8 cellular contexts compared by ENCODE assay signal in genomic region chr14:61761959-61762786, GRCh38. TPM values are rescaled to one million over a fixed set of nuclear protein-coding genes. Genes with fewer than 3 reads are reported as not detected.
DNase-seq lines count a peak whose midpoint lies in the region; ATAC-seq, FAIRE-seq and TF ChIP-seq lines count a peak whose summit lies in the region.

A gene with protein sequence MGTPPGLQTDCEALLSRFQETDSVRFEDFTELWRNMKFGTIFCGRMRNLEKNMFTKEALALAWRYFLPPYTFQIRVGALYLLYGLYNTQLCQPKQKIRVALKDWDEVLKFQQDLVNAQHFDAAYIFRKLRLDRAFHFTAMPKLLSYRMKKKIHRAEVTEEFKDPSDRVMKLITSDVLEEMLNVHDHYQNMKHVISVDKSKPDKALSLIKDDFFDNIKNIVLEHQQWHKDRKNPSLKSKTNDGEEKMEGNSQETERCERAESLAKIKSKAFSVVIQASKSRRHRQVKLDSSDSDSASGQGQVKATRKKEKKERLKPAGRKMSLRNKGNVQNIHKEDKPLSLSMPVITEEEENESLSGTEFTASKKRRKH (plus strand): TSS chr14:61762420. CDS start chr14:61762461, 41 bp downstream.

- CTCF ChIA-PET in activated CD4-positive, alpha-beta T cell treated with anti-CD3 and anti-CD28 coated beads for 36 hours (lab: Charles Lee), result interaction anchor here (0.5 to 2.0 kb wide), 11 partner anchors 9 to 1393 kb away, joined by 3 to 11 read pairs (median 3); no protein-coding TSS in a partner anchor

- peak within 1 kb of the TSS; percentile 79 to 98 for H3K27ac ChIP-seq in kidney (ENCODE audit: low read depth in 2 of 2, low read length in 2 of 2)

- H3K36me3 Mint-ChIP-seq in activated CD4-positive, alpha-beta T cell treated with anti-CD3 and anti-CD28 coated beads for 36 hours (ENCODE audit: low read depth), result peaks cover 7% of the 10 kb centered on the region

- H3K9ac ChIP-seq in kidney (ENCODE audit: low read length in 2 of 2), result peak within 1 kb of the TSS; percentile 93 to 97

- H3K9me3 Mint-ChIP-seq in activated CD4-positive, alpha-beta T cell treated with anti-CD3 and anti-CD28 coated beads for 36 hours (ENCODE audit: low read depth), result no peaks in the 10 kb centered on the region

- H3K4me1 ChIP-seq in BE2C (peaks cover 17% of the 10 kb centered on the region), kidney (ENCODE audit: control insufficient read depth in 1 of 2, insufficient read depth in 1 of 2, low read depth in 1 of 2, low read length in 2 of 2) (peaks cover 0 to 4% of the 10 kb centered on the region in 2 donors)

- H3K4me3 Mint-ChIP-seq in activated CD4-positive, alpha-beta T cell treated with anti-CD3 and anti-CD28 coated beads for 36 hours, result peak within 1 kb of the TSS; percentile 95

- DNase-seq in BE2C (peak; percentile 99), GM19239 (ENCODE audit: insufficient read length, low spot score) (peak; percentile 87), NCI-H510A treated with DMSO at 0.1 percent for 48 hours (lab: John Stamatoyannopoulos, UW) (peak; percentile 98), choroid plexus epithelial cell (ENCODE audit: low read depth) (peak; percentile 99), kidney (peak; percentile 99)
- DNase-seq in activated CD4-positive, alpha-beta T cell treated with anti-CD3 and anti-CD28 coated beads for 36 hours, result peak; percentile 98
- DNase-seq in stimulated activated CD4-positive, alpha-beta T cell treated with anti-CD3 and anti-CD28 coated beads, Interleukin-15, amount 100 ng/mL, for 1 hour (ENCODE audit: low read depth in 1 of 2, low spot score in 1 of 2), result peak; percentile 92

- FAIRE-seq in GM19239 (lab: Jason Lieb, UNC) (peak; percentile 99), kidney (lab: Jason Lieb, UNC) (peak; percentile 82)

- intact Hi-C loops in activated CD4-positive, alpha-beta T cell treated with anti-CD3 and anti-CD28 coated beads for 36 hours (cut with DNase I, micrococcal nuclease), result loop anchor here (1.0 to 5.0 kb wide), 6 partner anchors 11 to 1670 kb away; partner anchors contain the start of genes HIF1A (in 1 of the 2) and PCNX4 (in 1 of the 2)
- intact Hi-C loops in kidney (cut with DNase I), result no loop called here

- H3K27me3 ChIP-seq in BE2C, result no peaks in the 10 kb centered on the region

- no peaks in the 10 kb centered on the region for H3K9me3 ChIP-seq in BE2C
- no peaks in the 10 kb centered on the region for H3K9me3 ChIP-seq in kidney (ENCODE audit: control insufficient read depth in 1 of 2, low read length in 2 of 2)

- peaks cover 35% of the 10 kb centered on the region for H3K4me1 Mint-ChIP-seq in activated CD4-positive, alpha-beta T cell treated with anti-CD3 and anti-CD28 coated beads for 36 hours

- H3K27me3 Mint-ChIP-seq in activated CD4-positive, alpha-beta T cell treated with anti-CD3 and anti-CD28 coated beads for 36 hours, result no peaks in the 10 kb centered on the region

- H3K36me3 ChIP-seq in BE2C (no peaks in the 10 kb centered on the region; the same call in 1 of the 2 replicates), kidney (ENCODE audit: control insufficient read depth in 1 of 2, insufficient read depth in 2 of 2, low read length in 2 of 2) (no peaks in the 10 kb centered on the region)

- POLR2A ChIA-PET in activated CD4-positive, alpha-beta T cell treated with anti-CD3 and anti-CD28 coated beads for 36 hours (lab: Charles Lee), result interaction anchor here (0.7 to 1.5 kb wide), 6 partner anchors 9 to 285 kb away, joined by 3 to 9 read pairs (median 4); partner anchors contain the start of gene HIF1A

- H3K4me3 ChIP-seq in BE2C (ENCODE audit: low read depth, low read length) (peak within 1 kb of the TSS; percentile 89), choroid plexus epithelial cell (ENCODE audit: low read depth, low read length) (peak within 1 kb of the TSS; percentile 92), kidney (ENCODE audit: low read length in 2 of 2) (peak within 1 kb of the TSS; percentile 96 to 100)

- H3K27ac Mint-ChIP-seq in activated CD4-positive, alpha-beta T cell treated with anti-CD3 and anti-CD28 coated beads for 36 hours, result peak within 1 kb of the TSS; percentile 96

- TF ChIP-seq CTCF in BE2C (IDR thresholded peaks at IDR 0.05; ENCODE audit: low read depth, low read length) (no peak), choroid plexus epithelial cell (conservative IDR thresholded peaks at IDR 0.05; ENCODE audit: low read depth, low read length) (no peak), kidney (IDR thresholded peaks at IDR 0.05; ENCODE audit: borderline replicate concordance, extremely low read depth, insufficient read depth) (no peak)

- peak; percentile 99 for ATAC-seq in HG03442 (IDR thresholded peaks at IDR 0.05; ENCODE audit: unreplicated experiment)
- ATAC-seq in activated CD4-positive, alpha-beta T cell treated with anti-CD3 and anti-CD28 coated beads for 36 hours, result peak; percentile 98

RNA-seq across cellular contexts. Expression of the gene that starts here (rescaled TPM):
- polyA plus RNA-seq in BE2C (2012; ENCODE audit: insufficient read depth, insufficient read length, low read depth), result 13.5 TPM
- total RNA-seq in activated CD4-positive, alpha-beta T cell treated with anti-CD3 and anti-CD28 coated beads for 36 hours, result 10 to 100 TPM; 10.5 to 11.2 TPM
- 7.2 TPM for total RNA-seq in kidney
- polyA plus RNA-seq in kidney (ENCODE audit: insufficient read depth, low read depth, low replicate concordance), result 4.4 TPM

Comparison
In these comparisons a context has a peak if more than half of its experiments do, and no peak if none do; other contexts are left out.
1. Peak in every context shown above with its lines: DNase-seq, ATAC-seq, H3K4me3 ChIP-seq and H3K27ac ChIP-seq.